Comparison of ENCODE assay signal across 9 cellular contexts in genomic region chr6:169070506-169071176, GRCh38.
DNase-seq lines count a peak whose midpoint lies in the region; ATAC-seq, FAIRE-seq and TF ChIP-seq lines count a peak whose summit lies in the region.
"Had no signal": no experiment of that assay in that cellular context is flagged by ENCODE, and none has a peak within 500 bp of the region (broad histone marks: within the 10 kb centered on the region; RNA-seq: fewer than 3 reads in every experiment).

No MANE protein-coding gene starts in this region.

- intact Hi-C loops in Right ventricle myocardium inferior (cut with DNase I): loop anchor here (2.0 kb wide), 1 partner anchor 120 kb away; no protein-coding TSS in a partner anchor

- peak; percentile 100 for FAIRE-seq in G401.6 (lab: Jason Lieb, UNC)

- DNase-seq in Right ventricle myocardium inferior (ENCODE audit: missing footprints) (peak; percentile 89), retinal pigment epithelial cell (ENCODE audit: low read depth) (peak; percentile 100), AML-193 (lab: John Stamatoyannopoulos, UW) (no peak), NCI-H774 (lab: John Stamatoyannopoulos, UW) (no peak)
- DNase-seq: posterior cingulate gyrus had no signal

- peak; percentile 100 for ATAC-seq in SK-N-SH treated with all-trans-retinoic acid at 6 μM for 48 hours
- ATAC-seq in Right ventricle myocardium inferior: peak; percentile 95
- ATAC-seq in GM21528 (IDR thresholded peaks at IDR 0.05; ENCODE audit: low FRiP score, unreplicated experiment): no peak
- no peak for ATAC-seq in HG03135 (IDR thresholded peaks at IDR 0.05; ENCODE audit: unreplicated experiment)

- H3K4me3 ChIP-seq in retinal pigment epithelial cell (ENCODE audit: low read length): no peak overlapping the region

- TF ChIP-seq CTCF in retinal pigment epithelial cell (conservative IDR thresholded peaks at IDR 0.05; ENCODE audit: low read depth, low read length): peak; percentile 18

TF ChIP-seq in SK-N-SH treated with all-trans-retinoic acid at 6 μM for 48 hours, 23 proteins besides CTCF, POLR2A, EP300 and RAD21:
- no peak for TF ChIP-seq ZC3H10 (CRISPR knock-in tag; IDR thresholded peaks at IDR 0.05)
- no peak for TF ChIP-seq OSR1 (CRISPR knock-in tag; IDR thresholded peaks at IDR 0.05)
- TF ChIP-seq BACH2 (CRISPR knock-in tag; IDR thresholded peaks at IDR 0.05; ENCODE audit: borderline replicate concordance): no peak
- TF ChIP-seq ESRRG (CRISPR knock-in tag; IDR thresholded peaks at IDR 0.05): no peak
- peak; percentile 58; the same call in 1 of the 2 replicates for TF ChIP-seq TOX (CRISPR knock-in tag; IDR thresholded peaks at IDR 0.05; ENCODE audit: borderline replicate concordance)
- peak; percentile 18; the same call in 1 of the 2 replicates for TF ChIP-seq ZFP3 (CRISPR knock-in tag; IDR thresholded peaks at IDR 0.05)
- TF ChIP-seq PATZ1 (CRISPR knock-in tag; IDR thresholded peaks at IDR 0.05; ENCODE audit: borderline replicate concordance): 0 out of 2 replicates have a peak, but pooled peaks have one; percentile 18

Comparison
In these comparisons a context has a peak if more than half of its experiments do, and no peak if none do; other contexts are left out.
1. ATAC-seq: peak in SK-N-SH treated with all-trans-retinoic acid at 6 μM for 48 hours (single experiment) and Right ventricle myocardium inferior (single experiment); none in GM21528 (single experiment) and HG03135 (single experiment).
2. DNase-seq: peak in Right ventricle myocardium inferior (single experiment) and retinal pigment epithelial cell (single experiment); none in AML-193 (0 of 2) and NCI-H774 (single experiment).